Comparison of ENCODE assay signal across 8 cellular contexts in the genomic region with DNA sequence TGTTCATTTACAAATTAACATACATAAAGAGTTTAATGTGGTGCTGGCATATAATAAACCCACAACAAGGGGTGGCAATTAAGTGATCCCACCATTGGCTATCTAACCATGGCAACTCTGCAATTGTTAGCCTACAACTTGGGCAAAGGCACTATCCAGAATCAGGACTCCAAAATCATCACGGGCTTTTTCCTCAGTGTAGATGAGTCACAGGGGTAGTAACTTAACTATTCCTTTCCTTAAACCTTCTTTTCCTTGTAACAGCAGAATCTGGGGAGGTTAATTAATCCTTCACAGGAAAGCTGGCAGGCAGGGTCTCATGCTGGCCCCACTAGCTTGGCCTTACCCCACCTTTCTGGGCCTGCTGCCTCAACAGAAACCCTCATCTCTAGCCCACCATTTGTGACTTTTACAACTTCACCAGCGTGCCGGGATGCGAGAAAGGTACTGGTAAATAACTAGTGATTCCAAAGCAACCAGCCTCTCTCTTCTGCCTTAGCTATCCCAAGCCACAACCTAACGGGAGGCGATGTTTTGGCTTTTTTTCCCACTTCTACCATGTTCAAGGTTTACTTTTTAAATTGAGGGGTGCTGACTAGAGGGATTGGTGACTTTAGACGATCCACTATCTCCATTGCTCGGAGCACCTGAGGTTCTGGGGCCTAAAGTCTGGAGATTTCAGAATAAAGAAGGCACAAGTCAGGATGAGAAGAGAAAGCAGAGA. TPM values are rescaled to one million over a fixed set of nuclear protein-coding genes. Genes with fewer than 3 reads are reported as not detected.
DNase-seq lines count a peak whose midpoint lies in the region; ATAC-seq and TF ChIP-seq lines count a peak whose summit lies in the region.

No MANE protein-coding gene starts in this region.

- peaks cover 31 to 40% (median 38%) of the 10 kb centered on the region in 11 experiments for H3K27me3 ChIP-seq in BLaER1 treated with 17β-estradiol and CSF1 and Interleukin-3, amounts not matched to agents 10 nM and 100 nM

- peak overlapping the region; percentile 83 for H3K4me3 Mint-ChIP-seq in dendritic cell treated with granulocyte-macrophage colony-stimulating factor and Interleukin-4, amounts not matched to agents 40 ng/mL and 50 ng/mL, for 4 days
- peak overlapping the region; percentile 90 to 95 (median 91) for H3K4me3 Mint-ChIP-seq in nephron

- H3K27ac ChIP-seq in BLaER1 treated with 17β-estradiol and CSF1 and Interleukin-3, amounts not matched to agents 10 nM and 100 nM = peak overlapping the region; percentile 70 to 95 (median 92)

- peak overlapping the region; percentile 95 for H3K27ac Mint-ChIP-seq in dendritic cell treated with granulocyte-macrophage colony-stimulating factor and Interleukin-4, amounts not matched to agents 40 ng/mL and 50 ng/mL, for 4 days
- H3K27ac Mint-ChIP-seq in nephron = peak overlapping the region; percentile 98 to 99 (median 99)

- H3K4me1 Mint-ChIP-seq in dendritic cell treated with granulocyte-macrophage colony-stimulating factor and Interleukin-4, amounts not matched to agents 40 ng/mL and 50 ng/mL, for 4 days (ENCODE audit: low read depth) = peaks cover 32% of the 10 kb centered on the region
- H3K4me1 Mint-ChIP-seq in nephron = peaks cover 48% of the 10 kb centered on the region

- no peaks in the 10 kb centered on the region for H3K9me3 ChIP-seq in BLaER1 treated with 17β-estradiol and CSF1 and Interleukin-3, amounts not matched to agents 10 nM and 100 nM (replicated peaks in 1 of 11)

- H3K9me3 Mint-ChIP-seq in dendritic cell treated with granulocyte-macrophage colony-stimulating factor and Interleukin-4, amounts not matched to agents 40 ng/mL and 50 ng/mL, for 4 days = no peaks in the 10 kb centered on the region
- H3K9me3 Mint-ChIP-seq in nephron = no peaks in the 10 kb centered on the region

- peaks cover 0 to 17% (median 4%) of the 10 kb centered on the region in 11 experiments; a peak in 8 of 22 replicates for H4K20me1 ChIP-seq in BLaER1 treated with 17β-estradiol and CSF1 and Interleukin-3, amounts not matched to agents 10 nM and 100 nM

- H3K4me3 ChIP-seq in BLaER1 treated with 17β-estradiol and CSF1 and Interleukin-3, amounts not matched to agents 10 nM and 100 nM = peak overlapping the region; percentile 62 to 84 (median 72)

- H3K36me3 Mint-ChIP-seq in dendritic cell treated with granulocyte-macrophage colony-stimulating factor and Interleukin-4, amounts not matched to agents 40 ng/mL and 50 ng/mL, for 4 days (ENCODE audit: low read depth) = peaks cover 54% of the 10 kb centered on the region
- peaks cover 31% of the 10 kb centered on the region for H3K36me3 Mint-ChIP-seq in nephron (ENCODE audit: low read depth)

- peaks cover 34 to 49% (median 45%) of the 10 kb centered on the region in 11 experiments for H3K36me3 ChIP-seq in BLaER1 treated with 17β-estradiol and CSF1 and Interleukin-3, amounts not matched to agents 10 nM and 100 nM

- DNase-seq in LHCN-M2 (ENCODE audit: low read depth) (peak; percentile 21), SK-N-DZ (ENCODE audit: low spot score) (no peak), head of caudate nucleus (no peak), RPMI8226 (no peak)

- peaks cover 13% of the 10 kb centered on the region for H3K27me3 Mint-ChIP-seq in dendritic cell treated with granulocyte-macrophage colony-stimulating factor and Interleukin-4, amounts not matched to agents 40 ng/mL and 50 ng/mL, for 4 days
- H3K27me3 Mint-ChIP-seq in nephron (ENCODE audit: low read depth) = no peaks in the 10 kb centered on the region

- intact Hi-C loops in dendritic cell treated with granulocyte-macrophage colony-stimulating factor and Interleukin-4, amounts not matched to agents 40 ng/mL and 50 ng/mL, for 4 days (cut with micrococcal nuclease) = no loop called here
- intact Hi-C loops in head of caudate nucleus (cut with DNase I) = loop anchor here (5.0 kb wide), 1 partner anchor 133 kb away; no protein-coding TSS in a partner anchor

- ATAC-seq in GM18867 (IDR thresholded peaks at IDR 0.05; ENCODE audit: unreplicated experiment) = no peak

- peak overlapping the region; percentile 76 to 91 (median 87) for H3K9ac ChIP-seq in BLaER1 treated with 17β-estradiol and CSF1 and Interleukin-3, amounts not matched to agents 10 nM and 100 nM

- peak overlapping the region; percentile 89 to 100 (median 98) for H3K4me2 ChIP-seq in BLaER1 treated with 17β-estradiol and CSF1 and Interleukin-3, amounts not matched to agents 10 nM and 100 nM

- H3K4me1 ChIP-seq in BLaER1 treated with 17β-estradiol and CSF1 and Interleukin-3, amounts not matched to agents 10 nM and 100 nM = peaks cover 21 to 53% (median 38%) of the 10 kb centered on the region in 10 experiments

- TF ChIP-seq CTCF in nephron (IDR thresholded peaks at IDR 0.05; ENCODE audit: unreplicated experiment in 3 of 3) = no peak

RNA-seq across cellular contexts. Expression of gene ATP5MC2, which starts 0.7 kb away (rescaled TPM):
- 412 and 417 TPM in 2 replicates for total RNA-seq in LHCN-M2 (2014; rRNA removed)
- polyA plus RNA-seq in LHCN-M2 (2012) = 531 TPM
- 1,037 and 1,180 TPM in 2 replicates for polyA plus RNA-seq in SK-N-DZ (2014; cell fraction: cytosol; rRNA removed)
- polyA plus RNA-seq in SK-N-DZ (2014; cell fraction: nucleus; rRNA removed) = 519 and 626 TPM in 2 replicates

RNA-seq across cellular contexts. Expression of gene ATF7, which starts 49.0 kb away (rescaled TPM):
- 13.0 and 14.2 TPM in 2 replicates for total RNA-seq in LHCN-M2 (2014; rRNA removed)
- 18.6 TPM for polyA plus RNA-seq in LHCN-M2 (2012)
- polyA plus RNA-seq in SK-N-DZ (2014; cell fraction: cytosol; rRNA removed) = 6.7 and 8.9 TPM in 2 replicates
- polyA plus RNA-seq in SK-N-DZ (2014; cell fraction: nucleus; rRNA removed) = 10.4 and 11.9 TPM in 2 replicates

RNA-seq across cellular contexts. Expression of gene CALCOCO1, which starts 52.1 kb away (rescaled TPM):
- 49.0 and 69.4 TPM in 2 replicates for total RNA-seq in LHCN-M2 (2014; rRNA removed)
- 74.8 TPM for polyA plus RNA-seq in LHCN-M2 (2012)
- 51.8 and 62.2 TPM in 2 replicates for polyA plus RNA-seq in SK-N-DZ (2014; cell fraction: cytosol; rRNA removed)
- 236 and 252 TPM in 2 replicates for polyA plus RNA-seq in SK-N-DZ (2014; cell fraction: nucleus; rRNA removed)
